Comparison of ENCODE assay signal across 36 cellular contexts in the genomic region with DNA sequence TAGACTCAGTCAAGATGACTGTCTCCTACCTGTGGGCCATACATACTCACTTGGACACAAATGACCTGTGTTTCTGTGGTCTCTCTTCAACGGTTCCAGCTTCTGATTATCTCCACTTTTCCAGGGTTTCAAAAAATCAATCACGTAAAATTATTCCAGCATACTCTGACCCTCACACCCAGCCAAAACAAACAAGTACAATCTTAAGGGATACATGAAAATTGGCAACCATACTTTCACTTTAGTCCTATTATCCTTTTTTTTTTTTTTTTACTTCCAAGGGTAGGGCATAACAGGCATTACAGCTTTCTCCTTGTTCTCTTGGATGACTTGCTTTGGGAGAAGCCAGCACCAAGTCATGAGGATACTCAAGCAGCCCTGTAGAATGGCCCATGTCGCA.
"Had no signal": no experiment of that assay in that cellular context is flagged by ENCODE, and none has a peak within 500 bp of the region (broad histone marks: within the 10 kb centered on the region; RNA-seq: fewer than 3 reads in every experiment).

No MANE protein-coding gene starts in this region.

- H3K27ac ChIP-seq: cardiac muscle cell, VCaP had no signal

- H3K4me3 Mint-ChIP-seq: activated B cell treated with CpG ODN at 0.5 μM for 24 hours; activated CD4-positive, alpha-beta memory T cell treated with anti-CD3 and anti-CD28 coated beads for 36 hours; activated CD4-positive, alpha-beta T cell treated with anti-CD3 and anti-CD28 coated beads, Interleukin-2, amount 10 ng/mL, durations not matched to agents 24 days and 14 days; activated CD8-positive, alpha-beta T cell treated with anti-CD3 and anti-CD28 coated beads for 36 hours; activated naive CD4-positive, alpha-beta T cell treated with anti-CD3 and anti-CD28 coated beads, Interleukin-2, amount 10 ng/mL, durations not matched to agents 7 days and 5 days; activated naive CD4-positive, alpha-beta T cell treated with anti-CD3 and anti-CD28 coated beads, Interleukin-2, amount 50 U/mL, for 24 hours; activated naive CD8-positive, alpha-beta T cell; activated naive CD8-positive, alpha-beta T cell treated with anti-CD3 and anti-CD28 coated beads, Interleukin-2, amount 10 ng/mL, durations not matched to agents 7 days and 5 days; activated naive CD8-positive, alpha-beta T cell treated with anti-CD3 and anti-CD28 coated beads, Interleukin-2, amount 50 U/mL, for 24 hours; activated T-cell treated with anti-CD3 and anti-CD28 coated beads, Interleukin-2, amount 50 U/mL, for 24 hours; brain; central memory CD8-positive, alpha-beta T cell; T-helper 1 cell treated with Interleukin-12 subunit alpha and Interleukin-12 subunit beta and Interleukin-4 antibody, amounts not matched to agents 30 μg/mL and 1 μg/mL, for 36 hours; T-helper 2 cell treated with Interferon-gamma antibody and Interleukin-4, amounts not matched to agents 5 μg/mL and 100 μg/mL, for 36 hours had no signal

- H3K27me3 ChIP-seq: cardiac muscle cell had no signal

- ATAC-seq: activated CD8-positive, alpha-beta T cell treated with anti-CD3 and anti-CD28 coated beads for 36 hours; activated naive CD8-positive, alpha-beta T cell treated with anti-CD3 and anti-CD28 coated beads, Interleukin-2, amount 50 U/mL, for 24 hours had no signal

- H3K4me1 Mint-ChIP-seq: activated B cell treated with CpG ODN at 0.5 μM for 24 hours; activated CD4-positive, alpha-beta T cell treated with anti-CD3 and anti-CD28 coated beads, Interleukin-2, amount 10 ng/mL, durations not matched to agents 24 days and 14 days; activated naive CD4-positive, alpha-beta T cell treated with anti-CD3 and anti-CD28 coated beads, Interleukin-2, amount 10 ng/mL, durations not matched to agents 7 days and 5 days; activated naive CD4-positive, alpha-beta T cell treated with anti-CD3 and anti-CD28 coated beads, Interleukin-2, amount 50 U/mL, for 24 hours; activated naive CD8-positive, alpha-beta T cell treated with anti-CD3 and anti-CD28 coated beads, Interleukin-2, amount 10 ng/mL, durations not matched to agents 7 days and 5 days; activated naive CD8-positive, alpha-beta T cell treated with anti-CD3 and anti-CD28 coated beads, Interleukin-2, amount 50 U/mL, for 24 hours; brain; central memory CD8-positive, alpha-beta T cell had no signal

- H3K4me3 ChIP-seq: cardiac muscle cell had no signal

- H3K9me3 Mint-ChIP-seq: activated B cell treated with CpG ODN at 0.5 μM for 24 hours; activated CD4-positive, alpha-beta memory T cell treated with anti-CD3 and anti-CD28 coated beads for 36 hours; activated CD4-positive, alpha-beta T cell treated with anti-CD3 and anti-CD28 coated beads, Interleukin-2, amount 10 ng/mL, durations not matched to agents 24 days and 14 days; activated CD8-positive, alpha-beta T cell treated with anti-CD3 and anti-CD28 coated beads for 36 hours; activated naive CD4-positive, alpha-beta T cell treated with anti-CD3 and anti-CD28 coated beads, Interleukin-2, amount 10 ng/mL, durations not matched to agents 7 days and 5 days; activated naive CD4-positive, alpha-beta T cell treated with anti-CD3 and anti-CD28 coated beads, Interleukin-2, amount 50 U/mL, for 24 hours; activated naive CD8-positive, alpha-beta T cell treated with anti-CD3 and anti-CD28 coated beads, Interleukin-2, amount 10 ng/mL, durations not matched to agents 7 days and 5 days; activated naive CD8-positive, alpha-beta T cell treated with anti-CD3 and anti-CD28 coated beads, Interleukin-2, amount 50 U/mL, for 24 hours; activated T-cell treated with anti-CD3 and anti-CD28 coated beads, Interleukin-2, amount 50 U/mL, for 24 hours; activated T-helper 2 cell treated with anti-CD3 and anti-CD28 coated beads, Interferon-gamma antibody, Interleukin-2, Interleukin-4, amounts not matched to agents 10 μg/mL and 5 μg/mL and 100 μg/mL, durations not matched to agents 14 hours and 24 hours and 36 hours; brain; central memory CD8-positive, alpha-beta T cell; T-helper 1 cell treated with Interleukin-12 subunit alpha and Interleukin-12 subunit beta and Interleukin-4 antibody, amounts not matched to agents 30 μg/mL and 1 μg/mL, for 36 hours; T-helper 2 cell treated with Interferon-gamma antibody and Interleukin-4, amounts not matched to agents 5 μg/mL and 100 μg/mL, for 36 hours had no signal

- H3K27ac Mint-ChIP-seq: activated B cell treated with CpG ODN at 0.5 μM for 24 hours; activated CD4-positive, alpha-beta memory T cell treated with anti-CD3 and anti-CD28 coated beads for 36 hours; activated CD4-positive, alpha-beta T cell treated with anti-CD3 and anti-CD28 coated beads, Interleukin-2, amount 10 ng/mL, durations not matched to agents 24 days and 14 days; activated CD8-positive, alpha-beta T cell treated with anti-CD3 and anti-CD28 coated beads for 36 hours; activated naive CD4-positive, alpha-beta T cell treated with anti-CD3 and anti-CD28 coated beads, Interleukin-2, amount 10 ng/mL, durations not matched to agents 7 days and 5 days; activated naive CD4-positive, alpha-beta T cell treated with anti-CD3 and anti-CD28 coated beads, Interleukin-2, amount 50 U/mL, for 24 hours; activated naive CD8-positive, alpha-beta T cell; activated naive CD8-positive, alpha-beta T cell treated with anti-CD3 and anti-CD28 coated beads, Interleukin-2, amount 10 ng/mL, durations not matched to agents 7 days and 5 days; activated naive CD8-positive, alpha-beta T cell treated with anti-CD3 and anti-CD28 coated beads, Interleukin-2, amount 50 U/mL, for 24 hours; activated T-cell treated with anti-CD3 and anti-CD28 coated beads, Interleukin-2, amount 50 U/mL, for 24 hours; activated T-helper 2 cell treated with anti-CD3 and anti-CD28 coated beads, Interferon-gamma antibody, Interleukin-2, Interleukin-4, amounts not matched to agents 10 μg/mL and 5 μg/mL and 100 μg/mL, durations not matched to agents 14 hours and 24 hours and 36 hours; brain; T-helper 1 cell treated with Interleukin-12 subunit alpha and Interleukin-12 subunit beta and Interleukin-4 antibody, amounts not matched to agents 30 μg/mL and 1 μg/mL, for 36 hours; T-helper 2 cell treated with Interferon-gamma antibody and Interleukin-4, amounts not matched to agents 5 μg/mL and 100 μg/mL, for 36 hours had no signal

- H3K27me3 Mint-ChIP-seq: activated B cell treated with CpG ODN at 0.5 μM for 24 hours; activated CD4-positive, alpha-beta T cell treated with anti-CD3 and anti-CD28 coated beads, Interleukin-2, amount 10 ng/mL, durations not matched to agents 24 days and 14 days; activated naive CD4-positive, alpha-beta T cell treated with anti-CD3 and anti-CD28 coated beads, Interleukin-2, amount 10 ng/mL, durations not matched to agents 7 days and 5 days; activated naive CD8-positive, alpha-beta T cell treated with anti-CD3 and anti-CD28 coated beads, Interleukin-2, amount 10 ng/mL, durations not matched to agents 7 days and 5 days; brain; central memory CD8-positive, alpha-beta T cell had no signal

- H3K36me3 Mint-ChIP-seq: activated CD4-positive, alpha-beta memory T cell treated with anti-CD3 and anti-CD28 coated beads for 36 hours; activated naive CD4-positive, alpha-beta T cell treated with anti-CD3 and anti-CD28 coated beads, Interleukin-2, amount 10 ng/mL, durations not matched to agents 7 days and 5 days; activated naive CD4-positive, alpha-beta T cell treated with anti-CD3 and anti-CD28 coated beads, Interleukin-2, amount 50 U/mL, for 24 hours; activated naive CD8-positive, alpha-beta T cell; activated naive CD8-positive, alpha-beta T cell treated with anti-CD3 and anti-CD28 coated beads, Interleukin-2, amount 10 ng/mL, durations not matched to agents 7 days and 5 days; brain had no signal

- FAIRE-seq: astrocyte, bronchial epithelial cell, TTC549 had no signal

- H3K36me3 ChIP-seq: cardiac muscle cell had no signal

- DNase-seq: activated B cell treated with CpG ODN at 0.5 μM for 24 hours; activated CD4-positive, alpha-beta memory T cell treated with anti-CD3 and anti-CD28 coated beads for 36 hours; activated CD4-positive, alpha-beta T cell treated with anti-CD3 and anti-CD28 coated beads for 4 hours; activated CD4-positive, alpha-beta T cell treated with anti-CD3 and anti-CD28 coated beads, Interleukin-2, amount 10 ng/mL, durations not matched to agents 24 days and 14 days; activated CD4-positive, alpha-beta T cell treated with anti-CD3 and anti-CD28 coated beads, Interleukin-2, amount 50 U/mL, for 1 hour; activated CD4-positive, alpha-beta T cell treated with anti-CD3 and anti-CD28 coated beads, Interleukin-2, amount 50 U/mL, for 4 hours; activated CD4-positive, CD25-positive, alpha-beta regulatory T cell treated with anti-CD3 and anti-CD28 coated beads, Interleukin-2, amount 50 U/mL, for 72 hours; activated CD8-positive, alpha-beta memory T cell treated with anti-CD3 and anti-CD28 coated beads, Interleukin-2, amount 50 U/mL, for 4 hours; activated CD8-positive, alpha-beta T cell treated with anti-CD3 and anti-CD28 coated beads for 36 hours; activated effector memory CD4-positive, alpha-beta T cell treated with Interleukin-2 at 50 U/mL for 16 hours; activated gamma-delta T cell; activated naive CD4-positive, alpha-beta T cell treated with anti-CD3 and anti-CD28 coated beads, Interleukin-2, amount 10 ng/mL, durations not matched to agents 7 days and 5 days; activated naive CD4-positive, alpha-beta T cell treated with Interleukin-2 at 50 U/mL for 16 hours; activated naive CD8-positive, alpha-beta T cell treated with anti-CD3 and anti-CD28 coated beads, Interleukin-2, amount 10 ng/mL, durations not matched to agents 7 days and 5 days; activated naive CD8-positive, alpha-beta T cell treated with anti-CD3 and anti-CD28 coated beads, Interleukin-2, amount 50 U/mL, for 24 hours; activated T-cell treated with anti-CD3 and anti-CD28 coated beads, Interleukin-2, amount 50 U/mL, for 24 hours; activated T-cell treated with anti-CD3 and anti-CD28 coated beads, Interleukin-2, amount 50 U/mL, for 48 hours; amniotic stem cell; aorta; caudate nucleus; cerebellar nuclear complex; T-helper 1 cell; T-helper 2 cell; T-helper 9 cell had no signal
